In the genomic region with DNA sequence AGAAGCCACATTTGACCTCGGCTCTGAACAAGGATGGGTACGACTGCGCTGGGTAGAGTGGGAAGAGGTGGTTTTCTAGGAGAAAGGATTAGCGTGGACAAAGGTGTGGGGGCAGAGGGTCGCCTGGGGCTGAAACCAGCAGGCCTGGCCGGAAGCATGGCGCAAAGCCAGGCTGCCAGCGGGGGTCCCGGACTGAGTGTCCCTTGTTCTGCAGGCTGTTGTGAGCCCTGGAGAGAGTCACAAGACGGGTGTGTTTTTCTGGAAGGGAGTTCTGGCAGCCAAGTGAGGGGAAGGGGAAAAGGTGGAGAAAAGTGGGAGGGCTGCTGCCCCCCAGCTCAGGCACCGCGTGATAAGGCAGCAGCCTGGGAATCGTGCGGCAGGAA, we compare ENCODE assay signal across 18 cellular contexts.
"Had no signal": no experiment of that assay in that cellular context is flagged by ENCODE, and none has a peak within 500 bp of the region (broad histone marks: within the 10 kb centered on the region; RNA-seq: fewer than 3 reads in every experiment).

No MANE protein-coding gene starts in this region.

- H3K4me3 Mint-ChIP-seq: activated CD4-positive, alpha-beta memory T cell treated with anti-CD3 and anti-CD28 coated beads for 36 hours; activated T-cell treated with anti-CD3 and anti-CD28 coated beads, Interleukin-2, amount 50 U/mL, for 72 hours; naive thymus-derived CD4-positive, alpha-beta T cell had no signal

- H3K27me3 Mint-ChIP-seq: activated CD4-positive, alpha-beta memory T cell treated with anti-CD3 and anti-CD28 coated beads for 36 hours had no signal

- H3K4me1 ChIP-seq: tibial artery, vagina had no signal

- H3K36me3 ChIP-seq: neutrophil, tibial artery, vagina had no signal

- DNase-seq: activated CD4-positive, alpha-beta memory T cell treated with anti-CD3 and anti-CD28 coated beads for 36 hours; activated CD4-positive, alpha-beta T cell treated with anti-CD3 and anti-CD28 coated beads for 1 hour; activated gamma-delta T cell; activated T-cell treated with anti-CD3 and anti-CD28 coated beads, Interleukin-2, amount 50 U/mL, for 72 hours; central memory CD4-positive, alpha-beta T cell; cortex of kidney; effector memory CD4-positive, alpha-beta T cell; left colon; mucosa of descending colon; naive thymus-derived CD4-positive, alpha-beta T cell; stimulated activated CD4-positive, alpha-beta T cell treated with anti-CD3 and anti-CD28 coated beads, Interleukin-2, amount 100 ng/mL, for 48 hours; stimulated activated naive CD4-positive, alpha-beta T cell; tibial artery had no signal

- H3K27ac ChIP-seq: body of pancreas, epithelial cell of prostate, neutrophil, tibial artery, vagina had no signal

- H3K36me3 Mint-ChIP-seq: activated CD4-positive, alpha-beta memory T cell treated with anti-CD3 and anti-CD28 coated beads for 36 hours had no signal

- H3K27me3 ChIP-seq: body of pancreas, tibial artery, vagina had no signal

- ATAC-seq: activated naive CD4-positive, alpha-beta T cell treated with anti-CD3 and anti-CD28 coated beads, Interleukin-2, amount 50 U/mL, for 72 hours; activated T-cell treated with anti-CD3 and anti-CD28 coated beads, Interleukin-2, amount 50 U/mL, for 72 hours; body of pancreas; left colon; mucosa of descending colon; naive thymus-derived CD4-positive, alpha-beta T cell had no signal

- H3K4me1 Mint-ChIP-seq: naive thymus-derived CD4-positive, alpha-beta T cell had no signal

- H3K4me3 ChIP-seq: body of pancreas, mucosa of descending colon, tibial artery, vagina had no signal

- H3K27ac Mint-ChIP-seq: activated CD4-positive, alpha-beta memory T cell treated with anti-CD3 and anti-CD28 coated beads for 36 hours; activated naive CD4-positive, alpha-beta T cell treated with anti-CD3 and anti-CD28 coated beads, Interleukin-2, amount 50 U/mL, for 72 hours; activated T-cell treated with anti-CD3 and anti-CD28 coated beads, Interleukin-2, amount 50 U/mL, for 72 hours had no signal

- H3K9me3 ChIP-seq: neutrophil had no signal
